Comparison of ENCODE assay signal across 18 cellular contexts in genomic region chr3:85482193-85482450, GRCh38.
DNase-seq lines count a peak whose midpoint lies in the region; ATAC-seq, FAIRE-seq and TF ChIP-seq lines count a peak whose summit lies in the region.
"Had no signal": no experiment of that assay in that cellular context is flagged by ENCODE, and none has a peak within 500 bp of the region (broad histone marks: within the 10 kb centered on the region; RNA-seq: fewer than 3 reads in every experiment).

No MANE protein-coding gene starts in this region.

- H2AFZ ChIP-seq in K562 (ENCODE audit: low read depth, low read length) = peak overlapping the region; percentile 86
- peak overlapping the region; percentile 5 for H2AFZ ChIP-seq in neuronal stem cell (ENCODE audit: low read length)

- no peak overlapping the region for H3K4ac ChIP-seq in neuronal stem cell (ENCODE audit: low read length)

- WGBS in K562 (ENCODE audit: insufficient coverage, low coverage, missing lambda C conversion rate) = 29% methylated on average over 1 of the region's 1 CpG
- no CpG with 5 or more reads among the region's 1 CpG for WGBS in neuronal stem cell (ENCODE audit: extremely low coverage in 2 of 2, insufficient read length in 2 of 2, insufficient replicate concordance in 1 of 2), 2 donors

- H3K27me3 ChIP-seq in K562 (ENCODE audit: control insufficient read depth in 2 of 2, insufficient read depth in 2 of 2, low read length in 2 of 2) (no peaks in the 10 kb centered on the region), neuronal stem cell (ENCODE audit: control insufficient read depth in 3 of 3, insufficient read depth in 3 of 3, low read depth in 1 of 3, low read length in 3 of 3) (no peaks in the 10 kb centered on the region)
- H3K27me3 ChIP-seq: SJSA1 had no signal

- H3K9ac ChIP-seq in K562 (ENCODE audit: insufficient read depth in 1 of 2, low read depth in 2 of 2, low read length in 2 of 2) (peak overlapping the region in 1 of 2 experiments; percentile 43; a peak in 2 of 4 replicates), neuronal stem cell (ENCODE audit: low read depth, low read length, poor library complexity) (no peak overlapping the region)

- H3K36me3 ChIP-seq in K562 (ENCODE audit: control insufficient read depth, insufficient read depth, low read length) (no peaks in the 10 kb centered on the region), neuronal stem cell (replicated peaks in 1 of 2; ENCODE audit: control insufficient read depth in 2 of 2, insufficient read depth in 2 of 2, low read length in 2 of 2) (no peaks in the 10 kb centered on the region)
- H3K36me3 ChIP-seq: SJSA1 had no signal

- H2BK15ac ChIP-seq in neuronal stem cell (ENCODE audit: low read length) = no peak overlapping the region

- CTCF ChIA-PET in K562 (lab: Yijun Ruan, JAX; ENCODE audit: low intra/inter-chr PET ratio) = no interaction called here

- no peaks in the 10 kb centered on the region for H3K79me2 ChIP-seq in K562 (ENCODE audit: control insufficient read depth, insufficient read depth, low read length)

- no peak for TF ChIP-seq CTCF in K562 (IDR thresholded peaks at IDR 0.05 in 2 of 3, conservative IDR thresholded peaks at IDR 0.05 in 1 of 3; ENCODE audit: insufficient read depth in 2 of 3, low read depth in 1 of 3, low read length in 3 of 3)
- no peak for TF ChIP-seq CTCF in foreskin fibroblast (IDR thresholded peaks at IDR 0.05; ENCODE audit: low read depth, low read length)

- DNase-seq in K562 (ENCODE audit: extremely low read depth in 1 of 4, low spot score in 3 of 4) (no peak), neuronal stem cell (ENCODE audit: low spot score) (no peak), superior temporal gyrus (ENCODE audit: extremely low spot score) (peak; percentile 49), foreskin fibroblast (no peak), COLO829 (ENCODE audit: low spot score) (no peak), NCI-H2107 (lab: John Stamatoyannopoulos, UW) (no peak)
- DNase-seq: AML-193; CD4-positive, CD25-positive, alpha-beta regulatory T cell; H7; Kasumi-1; NCI-H1417; NCI-H1930; NCI-H2171 treated with DMSO at 0.1 percent for 48 hours; NCI-H510A; RPMI8226 had no signal

- peak overlapping the region; percentile 61; the same call in 2 of the 3 replicates for H3K27ac ChIP-seq in K562 (ENCODE audit: extremely low read depth, low read depth, low read length)
- no peak overlapping the region for H3K27ac ChIP-seq in neuronal stem cell (replicated peaks; ENCODE audit: low read length)
- H3K27ac ChIP-seq: SJSA1 had no signal

- H3K18ac ChIP-seq in neuronal stem cell (ENCODE audit: low read length) = no peak overlapping the region

- H3K9me3 ChIP-seq in K562 (replicated peaks; ENCODE audit: control insufficient read depth, insufficient read depth, low read depth, low read length) (no peaks in the 10 kb centered on the region), neuronal stem cell (replicated peaks in 1 of 2; ENCODE audit: control insufficient read depth in 2 of 2, insufficient read depth in 1 of 2, low read depth in 1 of 2, low read length in 2 of 2) (no peaks in the 10 kb centered on the region)
- H3K9me3 ChIP-seq: SJSA1 had no signal

- FAIRE-seq in K562 (lab: Jason Lieb, UNC) = no peak
- FAIRE-seq: D721Med had no signal

- H3K9me1 ChIP-seq in K562 (ENCODE audit: control insufficient read depth, insufficient read depth, low read length) = no peaks in the 10 kb centered on the region

- H3K14ac ChIP-seq in neuronal stem cell (ENCODE audit: low read length) = no peak overlapping the region

- H2BK12ac ChIP-seq in neuronal stem cell (ENCODE audit: low read length) = no peak overlapping the region

- H3K4me1 ChIP-seq in K562 (replicated peaks in 1 of 2; ENCODE audit: control insufficient read depth in 2 of 2, insufficient read depth in 2 of 2, low read length in 2 of 2) (no peaks in the 10 kb centered on the region; a peak in 1 of 5 replicates), neuronal stem cell (ENCODE audit: control insufficient read depth in 2 of 2, insufficient read depth in 1 of 2, low read depth in 1 of 2, low read length in 2 of 2) (no peaks in the 10 kb centered on the region)
- H3K4me1 ChIP-seq: SJSA1 had no signal

- no peak overlapping the region for H2BK120ac ChIP-seq in neuronal stem cell (ENCODE audit: low read depth, low read length)

- no peak overlapping the region for H4K8ac ChIP-seq in neuronal stem cell (ENCODE audit: low read depth, low read length)

- H2AK5ac ChIP-seq in neuronal stem cell (ENCODE audit: low read depth, low read length) = no peak overlapping the region

- no peak overlapping the region for H3K23ac ChIP-seq in neuronal stem cell (ENCODE audit: low read depth, low read length, poor library complexity)

- H4K91ac ChIP-seq in neuronal stem cell (ENCODE audit: low read depth, low read length, poor library complexity) = no peak overlapping the region

- no peak overlapping the region for H2BK5ac ChIP-seq in neuronal stem cell (ENCODE audit: low read length)

- no peak for TF ChIP-seq EP300 in K562 (IDR thresholded peaks at IDR 0.05; ENCODE audit: low read length)

- BruUV-seq in K562 (replicated peaks; lab: Mats Ljungman, UMichigan) = no TSS peak

- TF ChIP-seq POLR2A in K562 (conservative IDR thresholded peaks at IDR 0.05) = no peak

- TF ChIP-seq RAD21 in K562 (CRISPR knock-in tag; conservative IDR thresholded peaks at IDR 0.05 in 1 of 2, IDR thresholded peaks at IDR 0.05 in 1 of 2) = no peak

- no peaks in the 10 kb centered on the region for H3K79me1 ChIP-seq in neuronal stem cell (ENCODE audit: low read depth, low read length)

- H4K20me1 ChIP-seq in K562 (replicated peaks; ENCODE audit: control insufficient read depth, insufficient read depth, low read length) = no peaks in the 10 kb centered on the region

- ATAC-seq in HG03139 (IDR thresholded peaks at IDR 0.05; ENCODE audit: unreplicated experiment) = peak; percentile 15
- ATAC-seq in K562 = peak; percentile 61

- intact Hi-C loops in K562 (cut with micrococcal nuclease) = no loop called here

- in situ Hi-C loops in K562 (cut with MboI) = no loop called here

- H3K4me3 ChIP-seq in K562 (no peak overlapping the region), neuronal stem cell (ENCODE audit: low read length in 2 of 2) (no peak overlapping the region), foreskin fibroblast (ENCODE audit: low read depth in 1 of 2, low read length in 2 of 2) (no peak overlapping the region)
- H3K4me3 ChIP-seq: SJSA1 had no signal

- POLR2A ChIA-PET in K562 (lab: Yijun Ruan, JAX) = interaction anchor here (0.5 kb wide), 1 partner anchor 8 kb away, joined by 4 read pairs; no protein-coding TSS in a partner anchor

- H3K4me2 ChIP-seq in K562 (ENCODE audit: insufficient read depth, low read length) = peak overlapping the region; percentile 24; the same call in 1 of the 2 replicates
- H3K4me2 ChIP-seq in neuronal stem cell (ENCODE audit: insufficient read depth, low read length, poor library complexity, severe bottlenecking) = no peak overlapping the region

TF ChIP-seq in K562, 482 proteins besides CTCF, POLR2A, EP300 and RAD21 (continues in another document):
- TF ChIP-seq ZBTB49 (CRISPR knock-in tag; IDR thresholded peaks at IDR 0.05; ENCODE audit: borderline replicate concordance) = no peak
- TF ChIP-seq ZFX (CRISPR knock-in tag; IDR thresholded peaks at IDR 0.05) = 0 out of 2 replicates have a peak, but pooled peaks have one; percentile 18
- no peak for TF ChIP-seq SP1 (CRISPR knock-in tag; IDR thresholded peaks at IDR 0.05)
- TF ChIP-seq NR4A1 (CRISPR knock-in tag; IDR thresholded peaks at IDR 0.05) = no peak
- no peak for TF ChIP-seq NR4A1 (tag; IDR thresholded peaks at IDR 0.05)
- TF ChIP-seq IRF1 (CRISPR knock-in tag; IDR thresholded peaks at IDR 0.05; ENCODE audit: borderline replicate concordance) = no peak
